Comparison of ENCODE assay signal across 8 cellular contexts in the genomic region with DNA sequence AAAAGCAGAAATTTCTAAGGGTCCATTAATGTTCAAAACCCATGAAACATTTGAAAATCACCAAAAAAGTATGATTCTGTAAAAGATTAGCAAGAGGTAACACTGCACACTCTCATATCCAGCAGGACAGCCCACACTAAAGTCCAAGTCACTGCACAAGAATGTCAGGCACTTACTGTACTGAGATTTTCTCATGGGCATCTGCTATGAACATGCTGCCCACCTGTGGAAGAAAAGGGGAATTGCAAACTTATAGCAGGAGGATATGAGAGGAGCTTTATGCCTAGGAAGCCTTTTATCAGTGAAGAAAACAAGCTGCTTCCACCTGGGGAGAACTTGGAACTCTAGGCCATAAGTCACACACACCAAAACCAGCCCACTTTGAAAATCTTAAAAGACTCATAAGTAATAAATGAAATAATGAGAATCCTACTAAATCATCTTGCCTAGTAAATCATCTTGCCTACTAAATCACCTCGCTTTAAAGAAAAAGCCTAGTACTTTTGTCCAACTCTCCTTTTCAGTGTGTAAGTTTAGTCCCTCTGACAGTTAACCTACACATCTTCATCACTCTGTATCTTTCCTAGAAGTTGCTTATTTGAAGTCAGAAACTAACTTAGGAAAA. TPM values are rescaled to one million over a fixed set of nuclear protein-coding genes. Genes with fewer than 3 reads are reported as not detected.
DNase-seq lines count a peak whose midpoint lies in the region; ATAC-seq and TF ChIP-seq lines count a peak whose summit lies in the region.

No MANE protein-coding gene starts in this region.

- ATAC-seq in WTC11 (peak; percentile 96), mucosa of descending colon (peak; percentile 97), upper lobe of right lung (peak; percentile 99), HG03045 (IDR thresholded peaks at IDR 0.05; ENCODE audit: unreplicated experiment) (no peak)

- TF ChIP-seq CTCF in DOHH2 (IDR thresholded peaks at IDR 0.05; ENCODE audit: low read depth, low read length, poor library complexity, severe bottlenecking) (peak; percentile 85), HEK293 (tag by site-specific recombination; IDR thresholded peaks at IDR 0.05) (peak; percentile 80; the same call in 1 of the 2 replicates), WTC11 (IDR thresholded peaks at IDR 0.05) (peak; percentile 53), mucosa of descending colon (IDR thresholded peaks at IDR 0.05) (peak; percentile 63), upper lobe of right lung (IDR thresholded peaks at IDR 0.05) (peak; percentile 91)

- peaks cover 17% of the 10 kb centered on the region for H3K36me3 Mint-ChIP-seq in WTC11

- no peak overlapping the region for H3K4me2 ChIP-seq in DOHH2 (ENCODE audit: low read length)

- DNase-seq in NCI-H2196 (lab: John Stamatoyannopoulos, UW; ENCODE audit: unreplicated experiment) (peak; percentile 40), WTC11 (ENCODE audit: low spot score) (peak; percentile 31), epithelial cell of prostate (ENCODE audit: low read depth, low spot score) (peak; percentile 48), mucosa of descending colon (peak in 1 of 3 donors; percentile 59), upper lobe of right lung (no peak)

- H3K4me3 Mint-ChIP-seq in WTC11 = no peak overlapping the region

- no peaks in the 10 kb centered on the region for H3K9me3 Mint-ChIP-seq in WTC11

- no peaks in the 10 kb centered on the region for H3K27me3 ChIP-seq in DOHH2 (ENCODE audit: control insufficient read depth, low read length)
- no peaks in the 10 kb centered on the region for H3K27me3 ChIP-seq in upper lobe of right lung

- H3F3A ChIP-seq in DOHH2 (ENCODE audit: control insufficient read depth, insufficient read depth) = no peaks in the 10 kb centered on the region

- peaks cover 4% of the 10 kb centered on the region for H3K4me1 ChIP-seq in DOHH2 (ENCODE audit: control insufficient read depth, low read length)
- H3K4me1 ChIP-seq in HEK293 (ENCODE audit: control insufficient read depth, insufficient read depth, low read length) = no peaks in the 10 kb centered on the region
- H3K4me1 ChIP-seq in mucosa of descending colon (ENCODE audit: low read depth) = no peaks in the 10 kb centered on the region
- no peaks in the 10 kb centered on the region for H3K4me1 ChIP-seq in upper lobe of right lung

- H3K4me3 ChIP-seq in DOHH2 (ENCODE audit: low read length) (no peak overlapping the region), HEK293 (ENCODE audit: low read depth, low read length) (no peak overlapping the region), mucosa of descending colon (no peak overlapping the region), upper lobe of right lung (no peak overlapping the region)

- H3K9me2 ChIP-seq in DOHH2 (replicated peaks; ENCODE audit: control insufficient read depth, low read length) = no peaks in the 10 kb centered on the region

- H4K20me1 ChIP-seq in DOHH2 (ENCODE audit: control insufficient read depth, insufficient read depth, low read depth, low read length) = no peaks in the 10 kb centered on the region

- no peaks in the 10 kb centered on the region for H3K27me3 Mint-ChIP-seq in WTC11 (ENCODE audit: low read depth)

- H3K36me3 ChIP-seq in DOHH2 (ENCODE audit: control insufficient read depth, low read length) (peaks cover 18% of the 10 kb centered on the region), HEK293 (ENCODE audit: control insufficient read depth in 2 of 2, insufficient read depth in 1 of 2, low read length in 2 of 2) (peaks cover 37 to 51% of the 10 kb centered on the region in 2 experiments), mucosa of descending colon (ENCODE audit: low read depth) (no peaks in the 10 kb centered on the region), upper lobe of right lung (peaks cover 65% of the 10 kb centered on the region)

- POLR2A ChIA-PET in HEK293 (lab: Yijun Ruan, JAX) (interaction anchor here (0.6 to 2.3 kb wide), 3 partner anchors 169 to 189 kb away, joined by 3 to 18 read pairs (median 7); no protein-coding TSS in a partner anchor), WTC11 (lab: Charles Lee) (interaction anchor here (0.6 to 1.3 kb wide), 4 partner anchors 105 to 170 kb away, joined by 3 to 4 read pairs (median 3); partner anchors contain the start of gene KCNIP2)

- intact Hi-C loops in mucosa of descending colon (cut with DNase I, micrococcal nuclease) = loop anchor here in 1 of 2 donors (10.0 kb wide), 2 partner anchors 125 to 165 kb away; partner anchors contain the start of gene KCNIP2
- intact Hi-C loops in upper lobe of right lung (cut with DNase I) = no loop called here

- no peaks in the 10 kb centered on the region for H3K79me2 ChIP-seq in DOHH2 (ENCODE audit: control insufficient read depth, low read length)

- H3K4me1 Mint-ChIP-seq in WTC11 = peaks cover 21% of the 10 kb centered on the region

- H3K9me3 ChIP-seq in DOHH2 (ENCODE audit: control insufficient read depth, insufficient read depth, low read length) = no peaks in the 10 kb centered on the region
- H3K9me3 ChIP-seq in HEK293 (ENCODE audit: control insufficient read depth, insufficient read depth, low read depth, low read length) = no peaks in the 10 kb centered on the region
- H3K9me3 ChIP-seq in mucosa of descending colon = no peaks in the 10 kb centered on the region
- H3K9me3 ChIP-seq in upper lobe of right lung = no peaks in the 10 kb centered on the region

- H3K27ac ChIP-seq in DOHH2 (ENCODE audit: low read depth, low read length) = no peak overlapping the region
- no peak overlapping the region for H3K27ac ChIP-seq in HEK293 (ENCODE audit: extremely low read depth, low read depth, low read length)
- H3K27ac ChIP-seq in epithelial cell of prostate = no peak overlapping the region
- H3K27ac ChIP-seq in upper lobe of right lung = no peak overlapping the region

- H3K27ac Mint-ChIP-seq in WTC11 = peak overlapping the region; percentile 1; the same call in 1 of the 2 replicates

- CTCF ChIA-PET in HEK293 (lab: Yijun Ruan, JAX) (interaction anchor here (0.6 to 8.1 kb wide), 61 partner anchors 9 to 424 kb away, joined by 3 to 178 read pairs (median 5); partner anchors contain the start of genes HPS6, KCNIP2 and NPM3), WTC11 (lab: Charles Lee) (interaction anchor here (0.6 to 6.8 kb wide), 82 partner anchors 10 to 1461 kb away, joined by 3 to 304 read pairs (median 5); partner anchors contain the start of genes ARMH3, KCNIP2, NPM3 and OGA)

TF ChIP-seq in HEK293, 187 proteins besides CTCF, POLR2A, EP300 and RAD21 (continues in another document):
- TF ChIP-seq SP7 (tag by site-specific recombination; IDR thresholded peaks at IDR 0.05) (peak; percentile 55), ZNF292 (tag by site-specific recombination; IDR thresholded peaks at IDR 0.05; ENCODE audit: borderline replicate concordance, low read depth) (no peak), GFI1B (tag by site-specific recombination; IDR thresholded peaks at IDR 0.05) (peak; percentile 91), ZNF555 (tag by site-specific recombination; conservative IDR thresholded peaks at IDR 0.05) (no peak), ZNF391 (tag by site-specific recombination; IDR thresholded peaks at IDR 0.05; ENCODE audit: borderline replicate concordance, low read depth) (no peak; the same call in 1 of the 2 replicates), ZNF600 (tag by site-specific recombination; IDR thresholded peaks at IDR 0.05) (peak; percentile 65; the same call in 1 of the 2 replicates), ZNF2 (tag by site-specific recombination; IDR thresholded peaks at IDR 0.05) (peak; percentile 62; the same call in 1 of the 2 replicates), PRDM1 (tag by site-specific recombination; IDR thresholded peaks at IDR 0.05) (peak; percentile 52; the same call in 1 of the 2 replicates), ZSCAN30 (tag by site-specific recombination; IDR thresholded peaks at IDR 0.05) (peak; percentile 75), SCRT2 (tag by site-specific recombination; IDR thresholded peaks at IDR 0.05) (peak; percentile 42; the same call in 1 of the 2 replicates), TRIM28 (IDR thresholded peaks at IDR 0.05; ENCODE audit: borderline replicate concordance, low read length) (peak; percentile 63; the same call in 1 of the 2 replicates), ZNF654 (tag by site-specific recombination; IDR thresholded peaks at IDR 0.05; ENCODE audit: low read depth) (peak; percentile 99)

TF ChIP-seq in WTC11, 78 proteins besides CTCF, POLR2A, EP300 and RAD21 (continues in another document):
- TF ChIP-seq HMGA2 (CRISPR knock-in tag; IDR thresholded peaks at IDR 0.05) = no peak
- TF ChIP-seq, protein P1, sequence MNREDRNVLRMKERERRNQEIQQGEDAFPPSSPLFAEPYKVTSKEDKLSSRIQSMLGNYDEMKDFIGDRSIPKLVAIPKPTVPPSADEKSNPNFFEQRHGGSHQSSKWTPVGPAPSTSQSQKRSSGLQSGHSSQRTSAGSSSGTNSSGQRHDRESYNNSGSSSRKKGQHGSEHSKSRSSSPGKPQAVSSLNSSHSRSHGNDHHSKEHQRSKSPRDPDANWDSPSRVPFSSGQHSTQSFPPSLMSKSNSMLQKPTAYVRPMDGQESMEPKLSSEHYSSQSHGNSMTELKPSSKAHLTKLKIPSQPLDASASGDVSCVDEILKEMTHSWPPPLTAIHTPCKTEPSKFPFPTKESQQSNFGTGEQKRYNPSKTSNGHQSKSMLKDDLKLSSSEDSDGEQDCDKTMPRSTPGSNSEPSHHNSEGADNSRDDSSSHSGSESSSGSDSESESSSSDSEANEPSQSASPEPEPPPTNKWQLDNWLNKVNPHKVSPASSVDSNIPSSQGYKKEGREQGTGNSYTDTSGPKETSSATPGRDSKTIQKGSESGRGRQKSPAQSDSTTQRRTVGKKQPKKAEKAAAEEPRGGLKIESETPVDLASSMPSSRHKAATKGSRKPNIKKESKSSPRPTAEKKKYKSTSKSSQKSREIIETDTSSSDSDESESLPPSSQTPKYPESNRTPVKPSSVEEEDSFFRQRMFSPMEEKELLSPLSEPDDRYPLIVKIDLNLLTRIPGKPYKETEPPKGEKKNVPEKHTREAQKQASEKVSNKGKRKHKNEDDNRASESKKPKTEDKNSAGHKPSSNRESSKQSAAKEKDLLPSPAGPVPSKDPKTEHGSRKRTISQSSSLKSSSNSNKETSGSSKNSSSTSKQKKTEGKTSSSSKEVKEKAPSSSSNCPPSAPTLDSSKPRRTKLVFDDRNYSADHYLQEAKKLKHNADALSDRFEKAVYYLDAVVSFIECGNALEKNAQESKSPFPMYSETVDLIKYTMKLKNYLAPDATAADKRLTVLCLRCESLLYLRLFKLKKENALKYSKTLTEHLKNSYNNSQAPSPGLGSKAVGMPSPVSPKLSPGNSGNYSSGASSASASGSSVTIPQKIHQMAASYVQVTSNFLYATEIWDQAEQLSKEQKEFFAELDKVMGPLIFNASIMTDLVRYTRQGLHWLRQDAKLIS (CRISPR knock-in tag; IDR thresholded peaks at IDR 0.05; ENCODE audit: borderline replicate concordance) = no peak
- TF ChIP-seq, protein P2, sequence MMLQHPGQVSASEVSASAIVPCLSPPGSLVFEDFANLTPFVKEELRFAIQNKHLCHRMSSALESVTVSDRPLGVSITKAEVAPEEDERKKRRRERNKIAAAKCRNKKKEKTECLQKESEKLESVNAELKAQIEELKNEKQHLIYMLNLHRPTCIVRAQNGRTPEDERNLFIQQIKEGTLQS (CRISPR knock-in tag; conservative IDR thresholded peaks at IDR 0.05) = no peak

RNA-seq across cellular contexts. Expression of gene ARMH3, which starts 46.1 kb away (rescaled TPM):
- total RNA-seq in WTC11 (2021) (16.0 to 17.9 TPM (median 17.1 TPM) in 3 replicates), mucosa of descending colon (10 to 100 TPM; 25.8 to 45.6 (median 28.1) TPM), upper lobe of right lung (37.2 TPM)

RNA-seq across cellular contexts. Expression of gene HPS6, which starts 55.2 kb away (rescaled TPM):
- total RNA-seq in WTC11 (2021) (18.7 to 20.6 TPM (median 20.6 TPM) in 3 replicates), mucosa of descending colon (10 to 100 TPM; 17.8 to 21.4 (median 18.3) TPM), upper lobe of right lung (22.6 TPM)
